ENCODE assay signal across 8 cellular contexts in the genomic region with DNA sequence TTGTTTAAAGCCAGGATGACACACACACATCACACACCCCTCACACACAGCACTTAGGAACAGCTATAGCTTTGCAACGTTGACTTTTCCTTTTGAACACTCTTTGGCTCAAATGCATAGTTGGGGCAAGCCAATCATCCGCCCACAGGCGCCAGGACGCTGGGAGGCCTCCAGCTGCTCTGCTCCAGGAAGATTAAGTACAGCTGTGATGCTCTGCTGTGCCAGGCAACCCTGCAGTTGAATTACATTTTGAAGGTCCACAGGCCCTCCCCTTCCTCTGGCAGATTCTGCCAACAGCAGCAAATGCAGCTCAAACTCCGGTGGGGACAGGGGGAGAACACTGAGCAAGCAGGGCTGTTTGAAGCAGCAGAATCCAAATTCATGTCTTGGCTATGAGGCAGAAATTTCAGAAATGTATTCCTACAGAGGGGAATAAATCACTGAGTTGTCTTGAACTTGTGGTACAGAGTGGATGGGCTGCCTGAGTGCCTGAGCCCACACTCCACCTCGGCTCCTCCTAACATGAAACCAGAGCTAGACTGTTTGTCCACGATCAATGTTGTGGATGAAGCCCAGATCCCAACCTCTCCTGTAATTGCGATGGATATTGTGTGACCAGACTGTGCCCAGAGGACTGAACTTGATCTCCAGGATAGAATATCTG.
A peak's percentile ranks its signal among the peaks of the same experiment; 100 is the strongest.
DNase-seq lines count a peak whose midpoint lies in the region; ATAC-seq, FAIRE-seq and TF ChIP-seq lines count a peak whose summit lies in the region.

No MANE protein-coding gene starts in this region.

- H3K27me3 Mint-ChIP-seq in activated CD4-positive, alpha-beta memory T cell treated with anti-CD3 and anti-CD28 coated beads, Interleukin-2, amount 10 ng/mL, durations not matched to agents 7 days and 5 days: no peaks in the 10 kb centered on the region

- CTCF ChIA-PET in activated CD4-positive, alpha-beta memory T cell treated with anti-CD3 and anti-CD28 coated beads, Interleukin-2, amount 10 ng/mL, durations not matched to agents 7 days and 5 days (lab: Charles Lee): no interaction called here

- no peak overlapping the region for H3K27ac Mint-ChIP-seq in activated CD4-positive, alpha-beta memory T cell treated with anti-CD3 and anti-CD28 coated beads, Interleukin-2, amount 10 ng/mL, durations not matched to agents 7 days and 5 days

- H3K4me3 Mint-ChIP-seq in activated CD4-positive, alpha-beta memory T cell treated with anti-CD3 and anti-CD28 coated beads, Interleukin-2, amount 10 ng/mL, durations not matched to agents 7 days and 5 days: no peak overlapping the region

- no peaks in the 10 kb centered on the region for H3K27me3 ChIP-seq in pancreas

- WGBS in pancreas, 2 donors: 20 to 21% methylated on average over 8 of the region's 8 CpGs

- H3K36me3 ChIP-seq in pancreas: no peaks in the 10 kb centered on the region

- no peak for FAIRE-seq in pancreas (lab: Jason Lieb, UNC)

- H3K9me3 Mint-ChIP-seq in activated CD4-positive, alpha-beta memory T cell treated with anti-CD3 and anti-CD28 coated beads, Interleukin-2, amount 10 ng/mL, durations not matched to agents 7 days and 5 days: peaks cover 4% of the 10 kb centered on the region

- H3K4me1 Mint-ChIP-seq in activated CD4-positive, alpha-beta memory T cell treated with anti-CD3 and anti-CD28 coated beads, Interleukin-2, amount 10 ng/mL, durations not matched to agents 7 days and 5 days: no peaks in the 10 kb centered on the region

- H3K4me3 ChIP-seq in fibroblast of mammary gland (ENCODE audit: control insufficient read depth, low read depth, low read length) (no peak overlapping the region), pancreas (no peak overlapping the region)

- peak; percentile 77 to 85 (median 81) for ATAC-seq in pancreas

- no peak for TF ChIP-seq CTCF in fibroblast of mammary gland (conservative IDR thresholded peaks at IDR 0.05; ENCODE audit: control insufficient read depth, insufficient read depth, low read depth, low read length)
- no peak for TF ChIP-seq CTCF in pancreas (IDR thresholded peaks at IDR 0.05)

- intact Hi-C loops in pancreas (cut with DNase I): no loop called here

- no peaks in the 10 kb centered on the region for H3K9me3 ChIP-seq in pancreas

- peak overlapping the region; percentile 8 to 75 (median 44) for H3K27ac ChIP-seq in pancreas

- POLR2A ChIA-PET in activated CD4-positive, alpha-beta memory T cell treated with anti-CD3 and anti-CD28 coated beads, Interleukin-2, amount 10 ng/mL, durations not matched to agents 7 days and 5 days (lab: Charles Lee): interaction anchor here (1.0 kb wide), 1 partner anchor 30 kb away, joined by 3 read pairs; no protein-coding TSS in a partner anchor

- H3K36me3 Mint-ChIP-seq in activated CD4-positive, alpha-beta memory T cell treated with anti-CD3 and anti-CD28 coated beads, Interleukin-2, amount 10 ng/mL, durations not matched to agents 7 days and 5 days (ENCODE audit: low read depth): no peaks in the 10 kb centered on the region

- DNase-seq in AG20443 (ENCODE audit: low spot score) (peak; percentile 83), RPMI7951 (ENCODE audit: low read depth) (peak; percentile 86), fibroblast of mammary gland (ENCODE audit: low read depth) (peak; percentile 91), pancreas (peak; percentile 73 to 86 (median 80)), NCI-H1930 (lab: John Stamatoyannopoulos, UW) (no peak), GOT3 (lab: John Stamatoyannopoulos, UW) (no peak), NOMO-1 (lab: John Stamatoyannopoulos, UW; ENCODE audit: unreplicated experiment in 2 of 2) (no peak)
- DNase-seq in activated CD4-positive, alpha-beta memory T cell treated with anti-CD3 and anti-CD28 coated beads, Interleukin-2, amount 10 ng/mL, durations not matched to agents 7 days and 5 days: no peak

- peaks cover 28 to 32% (median 31%) of the 10 kb centered on the region in 3 donors for H3K4me1 ChIP-seq in pancreas

Comparison
In these comparisons a context has a peak if more than half of its experiments do, and no peak if none do; other contexts are left out.
1. DNase-seq: peak in AG20443 (single experiment), RPMI7951 (single experiment), fibroblast of mammary gland (single experiment) and pancreas (6 of 6); none in NCI-H1930 (0 of 2), GOT3 (single experiment), activated CD4-positive, alpha-beta memory T cell treated with anti-CD3 and anti-CD28 coated beads, Interleukin-2, amount 10 ng/mL, durations not matched to agents 7 days and 5 days (single experiment) and NOMO-1 (0 of 2).